ENCODE assay signal across 23 cellular contexts in the genomic region with DNA sequence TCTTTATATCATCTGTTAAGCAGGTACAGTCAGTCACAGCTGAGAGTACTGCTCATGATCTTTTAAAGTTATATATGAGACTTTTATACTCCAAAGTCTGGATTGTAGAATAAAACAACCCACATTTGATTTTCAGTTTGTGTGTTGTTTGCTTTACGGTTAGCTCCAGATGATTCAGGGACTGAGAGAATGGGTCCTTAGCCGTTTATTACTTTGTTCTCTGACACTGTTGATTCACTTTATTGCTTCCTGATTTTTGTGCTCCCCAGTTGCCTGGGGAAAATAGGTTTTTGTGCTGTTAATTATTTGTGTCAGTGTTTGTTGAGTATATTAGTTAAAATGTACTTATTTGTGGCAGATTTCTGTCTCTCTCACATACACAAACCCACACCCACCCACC. TPM values are rescaled to one million over a fixed set of nuclear protein-coding genes. Genes with fewer than 3 reads are reported as not detected.
DNase-seq lines count a peak whose midpoint lies in the region; ATAC-seq and TF ChIP-seq lines count a peak whose summit lies in the region.
"Had no signal": no experiment of that assay in that cellular context is flagged by ENCODE, and none has a peak within 500 bp of the region (broad histone marks: within the 10 kb centered on the region; RNA-seq: fewer than 3 reads in every experiment).

No MANE protein-coding gene starts in this region.

- H3K4me1 Mint-ChIP-seq in activated T-helper 17 cell treated with anti-CD3 and anti-CD28 coated beads, Interleukin-2, amount 50 U/mL, for 72 hours: peaks cover 9% of the 10 kb centered on the region

- no peaks in the 10 kb centered on the region for H3K36me3 ChIP-seq in A673 (ENCODE audit: insufficient read depth, low read length, poor library complexity, severe bottlenecking)
- peaks cover 0 to 6% (median 0%) of the 10 kb centered on the region in 4 donors for H3K36me3 ChIP-seq in right lobe of liver
- H3K36me3 ChIP-seq in MG63: no peaks in the 10 kb centered on the region
- H3K36me3 ChIP-seq: gastrocnemius medialis, ovary, thoracic aorta had no signal

- peaks cover 64% of the 10 kb centered on the region for H3K36me3 Mint-ChIP-seq in activated T-helper 17 cell treated with anti-CD3 and anti-CD28 coated beads, Interleukin-2, amount 50 U/mL, for 72 hours (ENCODE audit: low read depth)

- H3K27ac ChIP-seq in A673 (ENCODE audit: low read depth, low read length, poor library complexity, severe bottlenecking): peak overlapping the region; percentile 30
- peak overlapping the region in 2 of 3 donors; percentile 1 to 3 for H3K27ac ChIP-seq in right lobe of liver
- H3K27ac ChIP-seq in RWPE1: no peak overlapping the region
- H3K27ac ChIP-seq: gastrocnemius medialis, ovary, thoracic aorta had no signal

- H3K4me3 ChIP-seq in A673 (ENCODE audit: low read depth, low read length, poor library complexity, severe bottlenecking): no peak overlapping the region
- H3K4me3 ChIP-seq in right lobe of liver: no peak overlapping the region
- no peak overlapping the region for H3K4me3 ChIP-seq in MG63
- H3K4me3 ChIP-seq: gastrocnemius medialis, ovary, thoracic aorta had no signal

- H3K4me3 Mint-ChIP-seq in activated T-helper 17 cell treated with anti-CD3 and anti-CD28 coated beads, Interleukin-2, amount 50 U/mL, for 72 hours: no peak overlapping the region
- H3K4me3 Mint-ChIP-seq: activated CD4-positive, alpha-beta T cell treated with anti-CD3 and anti-CD28 coated beads, Interleukin-2, amount 10 ng/mL, durations not matched to agents 7 days and 5 days; CD4-positive, alpha-beta memory T cell; naive thymus-derived CD4-positive, alpha-beta T cell; stimulated activated naive B cell treated with anti-CD40 and anti-IgM and Interleukin-4, amounts not matched to agents 10 μg/mL and 1 μg/mL and 100 μg/mL, for 72 hours; T-cell had no signal

- intact Hi-C loops in A673 (cut with micrococcal nuclease; ENCODE audit: unreplicated experiment) (loop anchor here (10.0 kb wide), 1 partner anchor 198 kb away; no protein-coding TSS in a partner anchor), right lobe of liver (cut with DNase I) (no loop called here)

- POLR2A ChIA-PET in A673 (lab: Charles Lee; ENCODE audit: low non-redundant PET) (no interaction called here), RWPE1 (lab: Yijun Ruan, JAX; ENCODE audit: low non-redundant PET) (no interaction called here)

- no peaks in the 10 kb centered on the region for H3K9me3 Mint-ChIP-seq in activated T-helper 17 cell treated with anti-CD3 and anti-CD28 coated beads, Interleukin-2, amount 50 U/mL, for 72 hours
- H3K9me3 Mint-ChIP-seq: activated CD4-positive, alpha-beta T cell treated with anti-CD3 and anti-CD28 coated beads, Interleukin-2, amount 10 ng/mL, durations not matched to agents 7 days and 5 days; CD4-positive, alpha-beta memory T cell; naive thymus-derived CD4-positive, alpha-beta T cell; stimulated activated naive B cell treated with anti-CD40 and anti-IgM and Interleukin-4, amounts not matched to agents 10 μg/mL and 1 μg/mL and 100 μg/mL, for 72 hours; T-cell had no signal

- TF ChIP-seq POLR2A in right lobe of liver (IDR thresholded peaks at IDR 0.05): no peak

- DNase-seq in A673 (ENCODE audit: low spot score): peak; percentile 21
- peak; percentile 31 for DNase-seq in EL
- DNase-seq in right lobe of liver: no peak
- no peak for DNase-seq in RWPE1 (ENCODE audit: low spot score)
- no peak for DNase-seq in MG63
- DNase-seq: activated CD4-positive, alpha-beta T cell treated with anti-CD3 and anti-CD28 coated beads, Interleukin-2, amount 10 ng/mL, durations not matched to agents 7 days and 5 days; activated gamma-delta T cell treated with Interleukin-2 at 50 U/mL for 16 hours; CD4-positive, alpha-beta memory T cell; gastrocnemius medialis; KG1; naive thymus-derived CD4-positive, alpha-beta T cell; NCI-H1105; NCI-H524; ovary; SHP77 treated with DMSO at 0.1 percent for 48 hours; stimulated activated CD4-positive, alpha-beta T cell treated with anti-CD3 and anti-CD28 coated beads, Interleukin-1b, Interleukin-23, amount 100 ng/mL, for 48 hours; stimulated activated naive B cell treated with anti-CD40 and anti-IgM and Interleukin-4, amounts not matched to agents 10 μg/mL and 1 μg/mL and 100 μg/mL, for 72 hours; T-cell had no signal

- H3K27ac Mint-ChIP-seq in activated T-helper 17 cell treated with anti-CD3 and anti-CD28 coated beads, Interleukin-2, amount 50 U/mL, for 72 hours: peak overlapping the region; percentile 73
- H3K27ac Mint-ChIP-seq: activated CD4-positive, alpha-beta T cell treated with anti-CD3 and anti-CD28 coated beads, Interleukin-2, amount 10 ng/mL, durations not matched to agents 7 days and 5 days had no signal

- BruUV-seq in A673 (replicated peaks; lab: Mats Ljungman, UMichigan): no TSS peak

- H3K4me1 ChIP-seq in A673 (ENCODE audit: insufficient read depth, low read length, poor library complexity, severe bottlenecking) (peaks cover 17% of the 10 kb centered on the region), right lobe of liver (peaks cover 0 to 31% (median 0%) of the 10 kb centered on the region in 4 donors)

- CTCF ChIA-PET in A673 (lab: Charles Lee): no interaction called here
- CTCF ChIA-PET in RWPE1 (lab: Yijun Ruan, JAX): no interaction called here

- TF ChIP-seq CTCF in A673 (conservative IDR thresholded peaks at IDR 0.05; ENCODE audit: low read depth, low read length) (no peak), right lobe of liver (IDR thresholded peaks at IDR 0.05) (no peak), RWPE1 (conservative IDR thresholded peaks at IDR 0.05; ENCODE audit: low read depth) (no peak)

- WGBS in right lobe of liver (ENCODE audit: insufficient coverage, low coverage, low lambda C conversion rate, missing lambda C conversion rate): 31% methylated on average over 2 of the region's 2 CpGs

- no peaks in the 10 kb centered on the region for H3K27me3 ChIP-seq in A673 (replicated peaks; ENCODE audit: insufficient read depth, low read depth, low read length, poor library complexity)
- H3K27me3 ChIP-seq in right lobe of liver: no peaks in the 10 kb centered on the region
- no peaks in the 10 kb centered on the region for H3K27me3 ChIP-seq in MG63
- H3K27me3 ChIP-seq: gastrocnemius medialis, ovary had no signal

- ATAC-seq in activated T-helper 17 cell treated with anti-CD3 and anti-CD28 coated beads, Interleukin-2, amount 50 U/mL, for 72 hours (replicated peaks): no peak
- ATAC-seq in right lobe of liver (peak in 2 of 4 donors; percentile 27 to 35), GM21367 (IDR thresholded peaks at IDR 0.05; ENCODE audit: unreplicated experiment) (no peak), GM19324 (IDR thresholded peaks at IDR 0.05; ENCODE audit: low FRiP score, unreplicated experiment) (no peak)
- ATAC-seq: esophagus mucosa; gastrocnemius medialis; naive thymus-derived CD4-positive, alpha-beta T cell; stimulated activated naive B cell treated with anti-CD40 and anti-IgM and Interleukin-4, amounts not matched to agents 10 μg/mL and 1 μg/mL and 100 μg/mL, for 72 hours; T-cell had no signal

- no peaks in the 10 kb centered on the region for H3K9me3 ChIP-seq in A673 (ENCODE audit: low read depth, low read length, poor library complexity, severe bottlenecking)
- no peaks in the 10 kb centered on the region for H3K9me3 ChIP-seq in right lobe of liver
- H3K9me3 ChIP-seq in MG63: no peaks in the 10 kb centered on the region
- H3K9me3 ChIP-seq: gastrocnemius medialis, ovary, thoracic aorta had no signal

- H3K27me3 Mint-ChIP-seq in activated T-helper 17 cell treated with anti-CD3 and anti-CD28 coated beads, Interleukin-2, amount 50 U/mL, for 72 hours: no peaks in the 10 kb centered on the region
- H3K27me3 Mint-ChIP-seq: activated CD4-positive, alpha-beta T cell treated with anti-CD3 and anti-CD28 coated beads, Interleukin-2, amount 10 ng/mL, durations not matched to agents 7 days and 5 days; CD4-positive, alpha-beta memory T cell; naive thymus-derived CD4-positive, alpha-beta T cell; stimulated activated naive B cell treated with anti-CD40 and anti-IgM and Interleukin-4, amounts not matched to agents 10 μg/mL and 1 μg/mL and 100 μg/mL, for 72 hours; T-cell had no signal

RNA-seq across cellular contexts. Expression of a gene that starts 8.6 kb away (rescaled TPM):
- total RNA-seq in A673 (2021): 2.2 and 3.8 TPM in 2 replicates
- 1 to 10 TPM; 8.2 to 9.8 TPM for total RNA-seq in activated T-helper 17 cell treated with anti-CD3 and anti-CD28 coated beads, Interleukin-2, amount 50 U/mL, for 72 hours
- 1 to 10 TPM; 1.5 to 3.8 (median 1.7) TPM for total RNA-seq in right lobe of liver
- 0.79 and 1.1 TPM in 2 replicates for total RNA-seq in MG63 (2014; rRNA removed; shearing (Covaris generic); ENCODE audit: low replicate concordance)

RNA-seq across cellular contexts. Expression of a gene that starts 56.2 kb away (rescaled TPM):
- total RNA-seq in A673 (2021) (41.4 and 51.0 TPM in 2 replicates), right lobe of liver (10 to 100 TPM; 23.7 to 56.1 (median 42.3) TPM)
- 10 to 100 TPM; 87.8 to 95.0 TPM for total RNA-seq in activated T-helper 17 cell treated with anti-CD3 and anti-CD28 coated beads, Interleukin-2, amount 50 U/mL, for 72 hours
- 18.9 and 26.4 TPM in 2 replicates for total RNA-seq in MG63 (2014; rRNA removed; shearing (Covaris generic); ENCODE audit: low replicate concordance)

Comparison
In these comparisons a context has a peak if more than half of its experiments do, and no peak if none do; other contexts are left out.
1. DNase-seq: peak in A673 (single experiment) and EL (single experiment); none in right lobe of liver (0 of 3), RWPE1 (single experiment) and MG63 (single experiment).